In genomic region chr12:126862500-126862899, GRCh38 we compare ENCODE assay signal across 26 cellular contexts.
"Had no signal": no experiment of that assay in that cellular context is flagged by ENCODE, and none has a peak within 500 bp of the region (broad histone marks: within the 10 kb centered on the region; RNA-seq: fewer than 3 reads in every experiment).

No MANE protein-coding gene starts in this region.

- ATAC-seq: naive thymus-derived CD8-positive, alpha-beta T cell; natural killer cell treated with Interleukin-12 subunit alpha and Interleukin-12 subunit beta and Interleukin-15 and Interleukin-18, amount 100 ng/mL, for 72 hours; pancreas; right lobe of liver; stimulated activated effector memory CD8-positive, alpha-beta T cell treated with anti-CD3 and anti-CD28 coated beads, Interleukin-12 subunit alpha, Interleukin-12 subunit beta, amount 100 ng/mL, for 72 hours; stimulated activated naive B cell treated with anti-CD40 and anti-IgM and Interleukin-4, amounts not matched to agents 10 μg/mL and 1 μg/mL and 100 μg/mL, for 72 hours had no signal

- H3K4me3 ChIP-seq: pancreas, prostate gland, right atrium auricular region, right lobe of liver, sigmoid colon, stomach, thoracic aorta, thyroid gland, tibial nerve, upper lobe of left lung, vagina had no signal

- H3K27ac ChIP-seq: neutrophil, pancreas, prostate gland, right atrium auricular region, right lobe of liver, sigmoid colon, stomach, thoracic aorta, thyroid gland, tibial nerve, upper lobe of left lung, vagina had no signal

- H3K9me3 ChIP-seq: neutrophil, pancreas, prostate gland, right atrium auricular region, right lobe of liver, sigmoid colon, stomach, thoracic aorta, thyroid gland, tibial nerve, upper lobe of left lung, vagina had no signal

- DNase-seq: naive thymus-derived CD8-positive, alpha-beta T cell; nephron progenitor cell; nucleus accumbens; pancreas; retina; right lobe of liver; sigmoid colon; small intestine; stimulated activated CD4-positive, alpha-beta T cell treated with anti-CD3 and anti-CD28 coated beads, Interleukin-15, amount 100 ng/mL, for 24 hours; stimulated activated CD4-positive, alpha-beta T cell treated with anti-CD3 and anti-CD28 coated beads, Interleukin-2, amount 100 ng/mL, for 24 hours; stimulated activated CD4-positive, alpha-beta T cell treated with anti-CD3 and anti-CD28 coated beads, Interleukin-2, amount 100 ng/mL, for 48 hours; stimulated activated CD4-positive, alpha-beta T cell treated with anti-CD3 and anti-CD28 coated beads, Interleukin-4, amount 100 ng/mL, for 24 hours; stimulated activated naive B cell treated with anti-CD40 and anti-IgM and Interleukin-4, amounts not matched to agents 10 μg/mL and 1 μg/mL and 100 μg/mL, for 72 hours; stimulated activated naive CD4-positive, alpha-beta T cell treated with Interleukin-2 at 50 U/mL for 16 hours; stomach; thyroid gland; trophoblast cell; upper lobe of left lung had no signal

- H3K27me3 ChIP-seq: neutrophil, pancreas, right atrium auricular region, right lobe of liver, sigmoid colon, thyroid gland, tibial nerve, upper lobe of left lung, vagina had no signal

- H3K4me1 ChIP-seq: pancreas, prostate gland, right atrium auricular region, right lobe of liver, sigmoid colon, stomach, thyroid gland, tibial nerve, upper lobe of left lung, vagina had no signal
